Comparison of ENCODE assay signal across 28 cellular contexts in genomic region chr3:50433954-50434353, GRCh38.
"Had no signal": no experiment of that assay in that cellular context is flagged by ENCODE, and none has a peak within 500 bp of the region (broad histone marks: within the 10 kb centered on the region; RNA-seq: fewer than 3 reads in every experiment).

No MANE protein-coding gene starts in this region.

- H3K27ac ChIP-seq: breast epithelium, gastroesophageal sphincter, heart left ventricle, left ventricle myocardium inferior, parathyroid adenoma, psoas muscle, spleen, thoracic aorta, uterus had no signal

- H3K4me1 Mint-ChIP-seq: activated naive CD4-positive, alpha-beta T cell treated with anti-CD3 and anti-CD28 coated beads, Interleukin-2, amount 50 U/mL, for 24 hours had no signal

- H3K4me1 ChIP-seq: breast epithelium, left ventricle myocardium inferior, spleen, uterus had no signal

- H3K36me3 ChIP-seq: breast epithelium, gastroesophageal sphincter, heart left ventricle, left ventricle myocardium inferior, spleen, thoracic aorta, uterus had no signal

- H3K27me3 ChIP-seq: breast epithelium, gastroesophageal sphincter, heart left ventricle, uterus had no signal

- ATAC-seq: activated naive CD8-positive, alpha-beta T cell treated with anti-CD3 and anti-CD28 coated beads, Interleukin-2, amount 50 U/mL, for 24 hours; gastroesophageal sphincter; heart left ventricle; mucosa of descending colon; stimulated activated naive CD8-positive, alpha-beta T cell treated with anti-CD3 and anti-CD28 coated beads, Interleukin-15, Interleukin-2, amounts not matched to agents 100 U/mL and 50 U/mL, for 24 hours had no signal

- H3K9me3 Mint-ChIP-seq: activated CD4-positive, alpha-beta memory T cell treated with anti-CD3 and anti-CD28 coated beads, Interleukin-2, amount 10 ng/mL, durations not matched to agents 7 days and 5 days; activated CD4-positive, alpha-beta T cell treated with anti-CD3 and anti-CD28 coated beads, Interleukin-2, amount 10 ng/mL, durations not matched to agents 7 days and 5 days; activated naive CD4-positive, alpha-beta T cell treated with anti-CD3 and anti-CD28 coated beads, Interleukin-2, amount 50 U/mL, for 24 hours; activated naive CD8-positive, alpha-beta T cell treated with anti-CD3 and anti-CD28 coated beads, Interleukin-2, amount 50 U/mL, for 24 hours; activated T-helper 2 cell treated with anti-CD3 and anti-CD28 coated beads, Interferon-gamma antibody, Interleukin-2, Interleukin-4, amounts not matched to agents 10 μg/mL and 5 μg/mL and 100 μg/mL, durations not matched to agents 14 hours and 24 hours and 36 hours; nephron progenitor cell had no signal

- DNase-seq: activated CD4-positive, alpha-beta memory T cell treated with anti-CD3 and anti-CD28 coated beads, Interleukin-2, amount 10 ng/mL, durations not matched to agents 7 days and 5 days; activated CD4-positive, alpha-beta T cell treated with anti-CD3 and anti-CD28 coated beads, Interleukin-2, amount 10 ng/mL, durations not matched to agents 7 days and 5 days; activated CD4-positive, CD25-positive, alpha-beta regulatory T cell treated with anti-CD3 and anti-CD28 coated beads, Interleukin-2, amount 50 U/mL, for 72 hours; activated CD8-positive, alpha-beta memory T cell treated with anti-CD3 and anti-CD28 coated beads, Interleukin-2, amount 50 U/mL, for 48 hours; activated naive CD8-positive, alpha-beta T cell treated with anti-CD3 and anti-CD28 coated beads, Interleukin-2, amount 50 U/mL, for 24 hours; activated T-cell treated with anti-CD3 and anti-CD28 coated beads, Interleukin-2, amount 50 U/mL, for 48 hours; amygdala; central memory CD4-positive, alpha-beta T cell; dermis blood vessel endothelial cell; effector CD4-positive, alpha-beta T cell; heart left ventricle; hypothalamus; left ventricle myocardium inferior; mucosa of descending colon; nephron progenitor cell; nucleus accumbens; psoas muscle; spleen; stimulated activated naive CD8-positive, alpha-beta T cell treated with anti-CD3 and anti-CD28 coated beads, Interleukin-15, Interleukin-2, amounts not matched to agents 100 U/mL and 50 U/mL, for 24 hours; T-helper 2 cell; trophoblast cell; uterus had no signal

- H3K27me3 Mint-ChIP-seq: activated CD4-positive, alpha-beta T cell treated with anti-CD3 and anti-CD28 coated beads, Interleukin-2, amount 10 ng/mL, durations not matched to agents 7 days and 5 days; activated naive CD4-positive, alpha-beta T cell treated with anti-CD3 and anti-CD28 coated beads, Interleukin-2, amount 50 U/mL, for 24 hours; activated naive CD8-positive, alpha-beta T cell treated with anti-CD3 and anti-CD28 coated beads, Interleukin-2, amount 50 U/mL, for 24 hours had no signal

- H3K36me3 Mint-ChIP-seq: activated naive CD4-positive, alpha-beta T cell treated with anti-CD3 and anti-CD28 coated beads, Interleukin-2, amount 50 U/mL, for 24 hours had no signal

- H3K9me3 ChIP-seq: breast epithelium, gastroesophageal sphincter, heart left ventricle, left ventricle myocardium inferior, mucosa of descending colon, psoas muscle, spleen, thoracic aorta, uterus had no signal

- H3K4me3 ChIP-seq: breast epithelium, gastroesophageal sphincter, heart left ventricle, left ventricle myocardium inferior, mucosa of descending colon, psoas muscle, spleen, thoracic aorta, uterus had no signal

- H3K4me3 Mint-ChIP-seq: activated CD4-positive, alpha-beta memory T cell treated with anti-CD3 and anti-CD28 coated beads, Interleukin-2, amount 10 ng/mL, durations not matched to agents 7 days and 5 days; activated CD4-positive, alpha-beta T cell treated with anti-CD3 and anti-CD28 coated beads, Interleukin-2, amount 10 ng/mL, durations not matched to agents 7 days and 5 days; activated naive CD4-positive, alpha-beta T cell treated with anti-CD3 and anti-CD28 coated beads, Interleukin-2, amount 50 U/mL, for 24 hours; activated naive CD8-positive, alpha-beta T cell treated with anti-CD3 and anti-CD28 coated beads, Interleukin-2, amount 50 U/mL, for 24 hours; nephron progenitor cell had no signal
